Comparison of ENCODE assay signal across 8 cellular contexts in the genomic region with DNA sequence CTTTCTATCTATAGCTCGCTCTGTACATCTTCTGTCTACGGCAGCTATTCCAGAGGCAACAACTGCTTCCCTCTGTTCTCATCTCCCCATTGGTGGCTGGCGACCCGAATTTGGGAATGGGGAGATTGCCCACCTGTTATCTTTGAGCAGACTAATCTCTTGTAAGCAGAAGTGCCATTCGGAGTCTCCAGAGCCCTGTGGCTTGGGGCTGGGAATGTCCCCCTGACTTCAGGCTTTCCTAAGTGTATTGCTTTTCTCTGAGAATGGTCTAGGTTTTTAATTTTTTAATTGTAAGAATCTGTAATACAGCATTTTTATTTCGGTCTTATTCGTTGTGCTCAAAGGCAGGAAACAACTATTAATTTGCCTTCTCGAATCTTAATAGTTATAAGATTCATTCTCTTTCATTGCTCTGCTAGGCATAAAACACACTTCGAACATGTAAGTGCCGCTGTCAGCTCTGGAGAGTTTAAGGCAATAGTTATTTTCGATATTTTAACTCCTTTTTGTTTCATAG. TPM values are rescaled to one million over a fixed set of nuclear protein-coding genes. Genes with fewer than 3 reads are reported as not detected.
DNase-seq lines count a peak whose midpoint lies in the region; ATAC-seq, FAIRE-seq and TF ChIP-seq lines count a peak whose summit lies in the region.

No MANE protein-coding gene starts in this region.

- TF ChIP-seq RAD21 in SK-N-SH (IDR thresholded peaks at IDR 0.05; ENCODE audit: low read length), result no peak

- peak overlapping the region; percentile 89 for H3K4me2 ChIP-seq in SK-N-SH

- H2AFZ ChIP-seq in SK-N-SH (ENCODE audit: low read depth), result peak overlapping the region; percentile 98

- peaks cover 21% of the 10 kb centered on the region for H3K4me1 Mint-ChIP-seq in osteocyte (ENCODE audit: unreplicated experiment)

- peak overlapping the region; percentile 95 for H3K4me3 Mint-ChIP-seq in osteocyte (ENCODE audit: unreplicated experiment)

- no peak for FAIRE-seq in D721Med (lab: Jason Lieb, UNC)

- no peaks in the 10 kb centered on the region for H3K9me3 ChIP-seq in SK-N-SH

- H3K36me3 Mint-ChIP-seq in osteocyte (ENCODE audit: unreplicated experiment), result peaks cover 5% of the 10 kb centered on the region

- H3K9me3 Mint-ChIP-seq in osteocyte (ENCODE audit: unreplicated experiment), result no peaks in the 10 kb centered on the region

- no peaks in the 10 kb centered on the region for H3K9me2 ChIP-seq in SK-N-SH

- H3K4me3 ChIP-seq in SK-N-SH (ENCODE audit: low read depth in 2 of 2, low read length in 1 of 2), result peak overlapping the region; percentile 80 to 87

- TF ChIP-seq CTCF in SK-N-SH (IDR thresholded peaks at IDR 0.05) (no peak), osteocyte (IDR thresholded peaks at IDR 0.05) (no peak), D721Med (IDR thresholded peaks at IDR 0.05; ENCODE audit: insufficient read depth, missing control alignments) (no peak)

- H3K9ac ChIP-seq in SK-N-SH, result peak overlapping the region; percentile 74

- POLR2A ChIA-PET in SK-N-SH (lab: Yijun Ruan, JAX), result interaction anchor here (0.5 to 1.2 kb wide), 5 partner anchors 9 to 388 kb away, joined by 3 to 4 read pairs (median 3); a partner anchor contains a TSS

- no peak for TF ChIP-seq EP300 in SK-N-SH (IDR thresholded peaks at IDR 0.05; ENCODE audit: borderline replicate concordance in 1 of 2, low read depth in 1 of 2, low read length in 1 of 2)

- ATAC-seq in GM18498 (IDR thresholded peaks at IDR 0.05; ENCODE audit: unreplicated experiment), result peak; percentile 5
- ATAC-seq in HG02623 (IDR thresholded peaks at IDR 0.05; ENCODE audit: unreplicated experiment), result peak; percentile 2

- peak overlapping the region; percentile 93 for H3K27ac Mint-ChIP-seq in osteocyte (ENCODE audit: unreplicated experiment)

- H3K27me3 Mint-ChIP-seq in osteocyte (ENCODE audit: unreplicated experiment), result peaks cover 4% of the 10 kb centered on the region

- H3K27me3 ChIP-seq in SK-N-SH (ENCODE audit: insufficient read depth), result no peaks in the 10 kb centered on the region

- no peaks in the 10 kb centered on the region for H3F3A ChIP-seq in SK-N-SH (replicated peaks; ENCODE audit: insufficient read depth)

- H3K79me2 ChIP-seq in SK-N-SH (ENCODE audit: insufficient read depth), result no peaks in the 10 kb centered on the region; the same call in 1 of the 2 replicates

- peaks cover 6 to 8% of the 10 kb centered on the region in 2 experiments for H3K36me3 ChIP-seq in SK-N-SH (replicated peaks in 1 of 2; ENCODE audit: control insufficient read depth in 1 of 2, insufficient read depth in 2 of 2, low read length in 1 of 2)

- 7% methylated on average over 11 of the region's 11 CpGs for WGBS in SK-N-SH (ENCODE audit: low lambda C conversion rate)

- no peaks in the 10 kb centered on the region for H4K20me1 ChIP-seq in SK-N-SH (ENCODE audit: insufficient read depth)

- DNase-seq in SK-N-SH, result no peak
- peak; percentile 36 for DNase-seq in fibroblast of peridontal ligament (ENCODE audit: extremely low read depth)
- no peak for DNase-seq in osteocyte (ENCODE audit: extremely low spot score, unreplicated experiment)
- no peak for DNase-seq in D721Med (ENCODE audit: insufficient read length, low spot score)
- no peak for DNase-seq in NCI-H510A treated with DMSO at 0.1 percent for 48 hours (lab: John Stamatoyannopoulos, UW)
- DNase-seq in UCSD-AML1 (lab: John Stamatoyannopoulos, UW; ENCODE audit: unreplicated experiment), result no peak

- peak overlapping the region; percentile 48 to 89; a peak in 3 of 4 replicates for H3K27ac ChIP-seq in SK-N-SH (ENCODE audit: low read depth in 2 of 2, low read length in 1 of 2)

- peaks cover 3 to 14% of the 10 kb centered on the region in 2 experiments; a peak in 2 of 4 replicates for H3K4me1 ChIP-seq in SK-N-SH (ENCODE audit: control insufficient read depth in 1 of 2, insufficient read depth in 2 of 2, low read depth in 1 of 2, low read length in 1 of 2)

- CTCF ChIA-PET in SK-N-SH (lab: Yijun Ruan, JAX), result interaction anchor here (0.7 kb wide), 3 partner anchors 29 to 284 kb away, joined by 3 read pairs; no protein-coding TSS in a partner anchor

TF ChIP-seq in SK-N-SH, 30 proteins besides CTCF, POLR2A, EP300 and RAD21:
- 0 out of 2 replicates have a peak, but pooled peaks have one; percentile 27 for TF ChIP-seq MXI1 (IDR thresholded peaks at IDR 0.05; ENCODE audit: low read depth, low read length)
- TF ChIP-seq, protein P1, sequence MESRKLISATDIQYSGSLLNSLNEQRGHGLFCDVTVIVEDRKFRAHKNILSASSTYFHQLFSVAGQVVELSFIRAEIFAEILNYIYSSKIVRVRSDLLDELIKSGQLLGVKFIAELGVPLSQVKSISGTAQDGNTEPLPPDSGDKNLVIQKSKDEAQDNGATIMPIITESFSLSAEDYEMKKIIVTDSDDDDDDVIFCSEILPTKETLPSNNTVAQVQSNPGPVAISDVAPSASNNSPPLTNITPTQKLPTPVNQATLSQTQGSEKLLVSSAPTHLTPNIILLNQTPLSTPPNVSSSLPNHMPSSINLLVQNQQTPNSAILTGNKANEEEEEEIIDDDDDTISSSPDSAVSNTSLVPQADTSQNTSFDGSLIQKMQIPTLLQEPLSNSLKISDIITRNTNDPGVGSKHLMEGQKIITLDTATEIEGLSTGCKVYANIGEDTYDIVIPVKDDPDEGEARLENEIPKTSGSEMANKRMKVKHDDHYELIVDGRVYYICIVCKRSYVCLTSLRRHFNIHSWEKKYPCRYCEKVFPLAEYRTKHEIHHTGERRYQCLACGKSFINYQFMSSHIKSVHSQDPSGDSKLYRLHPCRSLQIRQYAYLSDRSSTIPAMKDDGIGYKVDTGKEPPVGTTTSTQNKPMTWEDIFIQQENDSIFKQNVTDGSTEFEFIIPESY (IDR thresholded peaks at IDR 0.05; ENCODE audit: borderline replicate concordance, low read depth), result no peak

RNA-seq across cellular contexts. Expression of a gene that starts 0.4 kb away (rescaled TPM):
- 1.5 and 2.2 TPM in 2 replicates for polyA plus RNA-seq in SK-N-SH (2012; rRNA removed)
- polyA plus RNA-seq in SK-N-SH (2012; cell fraction: cytosol; rRNA removed), result 2.5 and 2.9 TPM in 2 replicates
- polyA plus RNA-seq in SK-N-SH (2012; cell fraction: nucleus; rRNA removed), result 1.9 and 4.9 TPM in 2 replicates
- total RNA-seq in osteocyte, result 14.3 and 17.3 TPM in 2 replicates
